Comparison of ENCODE assay signal across 8 cellular contexts in the genomic region with DNA sequence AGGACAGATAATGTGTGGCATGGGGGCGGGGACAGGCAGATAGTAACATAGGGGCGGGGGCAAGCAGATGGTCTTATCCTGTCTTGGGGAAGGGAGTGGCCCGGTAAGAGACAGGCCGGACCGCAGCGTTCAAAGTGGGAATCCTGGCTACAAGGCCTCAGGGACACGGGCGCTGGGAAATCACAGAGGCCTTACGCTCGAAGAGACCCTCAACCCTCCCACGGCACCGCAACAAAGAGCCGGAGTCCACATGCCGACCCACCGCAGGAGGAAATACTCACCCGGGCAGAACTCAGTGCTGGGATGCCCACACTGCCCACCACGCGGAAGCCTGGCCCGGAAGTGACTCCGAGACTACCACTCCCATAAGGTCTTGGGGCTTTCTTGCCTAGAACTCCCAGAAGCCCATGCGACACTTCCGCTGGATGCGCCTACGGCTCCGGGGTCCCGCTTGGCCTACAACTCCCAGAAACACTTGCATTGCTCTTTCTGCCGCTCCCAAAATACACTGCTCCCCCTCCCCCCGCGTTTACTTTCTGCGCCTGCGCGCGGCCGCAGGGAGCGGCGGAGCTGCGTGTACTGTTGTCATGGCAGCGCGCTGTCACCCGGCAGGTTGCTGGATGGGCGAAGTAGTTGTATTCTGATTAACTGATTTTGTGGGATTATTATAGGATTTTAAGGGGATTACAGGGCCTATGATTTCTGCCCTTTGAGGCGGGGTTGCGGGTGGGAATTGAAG.
A peak's percentile ranks its signal among the peaks of the same experiment; 100 is the strongest.
DNase-seq lines count a peak whose midpoint lies in the region; ATAC-seq and FAIRE-seq lines count a peak whose summit lies in the region.

A gene (minus strand): TSS at position 344 of the 739 bp plus-strand sequence. CDS start 3,840 bp downstream, outside the sequence.

- ATAC-seq in GM19023 (IDR thresholded peaks at IDR 0.05; ENCODE audit: unreplicated experiment) = peak; percentile 95
- ATAC-seq in HG03280 (IDR thresholded peaks at IDR 0.05; ENCODE audit: unreplicated experiment) = peak; percentile 96
- peak; percentile 98 for ATAC-seq in activated CD4-positive, CD25-positive, alpha-beta regulatory T cell treated with anti-CD3 and anti-CD28 coated beads, Interleukin-2, amount 50 U/mL, for 24 hours

- peak; percentile 94 for FAIRE-seq in islet of Langerhans (lab: Jason Lieb, UNC)

- DNase-seq in AG08396 (ENCODE audit: low spot score) (peak; percentile 97), NCI-H345 treated with DMSO at 0.1 percent for 48 hours (lab: John Stamatoyannopoulos, UW; ENCODE audit: unreplicated experiment) (peak; percentile 84), cerebellar nuclear complex (lab: John Stamatoyannopoulos, UW) (peak; percentile 95)
- DNase-seq in stimulated activated CD4-positive, alpha-beta T cell treated with anti-CD3 and anti-CD28 coated beads, Interleukin-12 subunit alpha, Interleukin-12 subunit beta, amount 100 ng/mL, for 4 hours = peak; percentile 94

Comparison
In these comparisons a context has a peak if more than half of its experiments do, and no peak if none do; other contexts are left out.
1. Peak in every context shown above with its lines: DNase-seq and ATAC-seq.